Comparison of ENCODE assay signal across 1 cellular context in the genomic region with DNA sequence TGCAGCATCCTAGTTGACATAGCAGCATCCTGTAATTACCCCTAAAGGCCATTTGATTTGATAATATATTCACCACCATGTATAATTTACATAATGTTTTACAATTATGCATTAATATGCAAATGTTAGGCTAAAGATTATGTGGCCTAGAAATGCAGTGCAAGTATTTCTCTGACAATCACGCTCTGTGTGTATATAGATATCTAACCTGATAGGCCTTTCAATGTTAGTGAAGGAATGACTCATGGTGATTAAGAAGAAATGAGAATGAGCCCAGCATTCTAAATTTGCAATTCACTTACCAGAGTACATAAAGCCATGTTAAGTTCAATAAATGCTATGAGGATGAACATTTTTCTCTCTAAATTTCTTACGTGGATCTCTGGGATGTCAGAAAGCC.
A peak's percentile ranks its signal among the peaks of the same experiment; 100 is the strongest.
TF ChIP-seq lines count a peak whose summit lies in the region.

No MANE protein-coding gene starts in this region.

TF ChIP-seq in endothelial cell of umbilical vein, 7 proteins besides CTCF, POLR2A, EP300 and RAD21:
- TF ChIP-seq JUN (IDR thresholded peaks at IDR 0.05; ENCODE audit: borderline replicate concordance, insufficient read depth, insufficient read length, low read depth) (no peak), MYC (IDR thresholded peaks at IDR 0.05; ENCODE audit: low read depth, low read length) (no peak), POLR2AphosphoS5 (IDR thresholded peaks at IDR 0.05; ENCODE audit: insufficient read depth, low read depth, low read length) (no peak), FOS (IDR thresholded peaks at IDR 0.05; ENCODE audit: borderline replicate concordance, insufficient read depth, low read length) (peak; percentile 49)
